ENCODE assay signal across 24 cellular contexts in the genomic region with DNA sequence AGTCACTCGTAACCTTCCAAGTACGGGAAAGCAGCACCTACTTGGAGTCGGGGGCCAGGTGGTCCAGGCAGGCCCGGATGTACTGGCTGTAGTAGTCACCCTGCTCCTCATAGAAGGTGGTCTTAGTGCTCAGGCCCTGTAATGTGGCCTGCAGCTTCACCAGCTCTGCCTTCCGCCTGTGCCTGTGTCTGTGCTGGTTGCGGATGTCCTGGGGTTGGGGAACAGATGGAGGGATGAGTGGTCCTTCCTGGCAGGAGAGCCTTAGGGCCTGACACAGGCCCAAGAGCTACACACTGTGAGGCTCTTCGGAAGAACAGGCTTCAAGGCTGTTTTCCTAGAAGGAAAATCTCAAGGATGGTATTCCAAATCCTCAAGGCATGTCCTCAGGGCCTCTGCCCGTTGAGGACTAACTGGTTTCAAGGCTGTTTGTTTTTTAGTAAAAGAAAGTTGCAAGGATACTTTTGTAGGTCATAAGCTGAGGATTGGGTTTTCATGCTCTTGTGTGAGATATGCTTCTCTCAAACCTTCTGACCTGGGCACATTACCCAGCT. TPM values are rescaled to one million over a fixed set of nuclear protein-coding genes. Genes with fewer than 3 reads are reported as not detected.
A peak's percentile ranks its signal among the peaks of the same experiment; 100 is the strongest.
DNase-seq lines count a peak whose midpoint lies in the region; ATAC-seq, FAIRE-seq and TF ChIP-seq lines count a peak whose summit lies in the region.
"Had no signal": no experiment of that assay in that cellular context is flagged by ENCODE, and none has a peak within 500 bp of the region (broad histone marks: within the 10 kb centered on the region; RNA-seq: fewer than 3 reads in every experiment).

No MANE protein-coding gene starts in this region.

- H3K79me2 ChIP-seq in astrocyte (ENCODE audit: insufficient read depth, low read length): no peaks in the 10 kb centered on the region

- no peak overlapping the region for H3K4me2 ChIP-seq in astrocyte (ENCODE audit: low read length)
- H3K4me2 ChIP-seq: GM23338, PC-9 had no signal

- no peak for DNase-seq in activated naive CD8-positive, alpha-beta T cell treated with anti-CD3 and anti-CD28 coated beads, Interleukin-2, amount 50 U/mL, for 24 hours
- DNase-seq in G401 (ENCODE audit: low spot score): peak; percentile 50
- no peak for DNase-seq in astrocyte (ENCODE audit: low read depth)
- DNase-seq in stimulated activated effector memory CD8-positive, alpha-beta T cell treated with anti-CD3 and anti-CD28 coated beads, Interleukin-12 subunit alpha, Interleukin-12 subunit beta, amount 100 ng/mL, for 72 hours (ENCODE audit: low spot score in 2 of 2): no peak
- DNase-seq in HK-2 (ENCODE audit: unreplicated experiment): no peak
- DNase-seq in germinal center (ENCODE audit: low spot score): no peak
- DNase-seq in EL: no peak
- DNase-seq: HCEC 1CT, IMR-90, KG1, NCI-H1048, NCI-H1417, NCI-H1694, NCI-H2029 treated with DMSO at 0.1 percent for 48 hours, NCI-H446 treated with DMSO at 0.1 percent for 48 hours, NCI-H526, PC-9, Right ventricle myocardium superior had no signal

- no peak overlapping the region for H3K4me3 Mint-ChIP-seq in activated naive CD8-positive, alpha-beta T cell
- no peak overlapping the region for H3K4me3 Mint-ChIP-seq in activated naive CD8-positive, alpha-beta T cell treated with anti-CD3 and anti-CD28 coated beads, Interleukin-2, amount 50 U/mL, for 24 hours
- H3K4me3 Mint-ChIP-seq in astrocyte (ENCODE audit: unreplicated experiment): no peak overlapping the region
- no peak overlapping the region for H3K4me3 Mint-ChIP-seq in stimulated activated effector memory CD8-positive, alpha-beta T cell treated with anti-CD3 and anti-CD28 coated beads, Interleukin-12 subunit alpha, Interleukin-12 subunit beta, amount 100 ng/mL, for 72 hours
- H3K4me3 Mint-ChIP-seq: GM23338 had no signal

- H3K9me3 ChIP-seq in astrocyte (ENCODE audit: insufficient read depth, low read depth, low read length): no peaks in the 10 kb centered on the region
- H3K9me3 ChIP-seq: SJSA1 had no signal

- no peak for ATAC-seq in activated naive CD8-positive, alpha-beta T cell treated with anti-CD3 and anti-CD28 coated beads, Interleukin-2, amount 50 U/mL, for 24 hours
- ATAC-seq in stimulated activated effector memory CD8-positive, alpha-beta T cell treated with anti-CD3 and anti-CD28 coated beads, Interleukin-12 subunit alpha, Interleukin-12 subunit beta, amount 100 ng/mL, for 72 hours: no peak
- ATAC-seq: GM23338 had no signal

- H3K27ac ChIP-seq in astrocyte (ENCODE audit: low read depth, low read length): no peak overlapping the region
- H3K27ac ChIP-seq: PC-9, SJSA1 had no signal

- H3K9me3 Mint-ChIP-seq in activated naive CD8-positive, alpha-beta T cell (ENCODE audit: low read depth): no peaks in the 10 kb centered on the region
- H3K9me3 Mint-ChIP-seq in activated naive CD8-positive, alpha-beta T cell treated with anti-CD3 and anti-CD28 coated beads, Interleukin-2, amount 50 U/mL, for 24 hours: no peaks in the 10 kb centered on the region
- peaks cover 5% of the 10 kb centered on the region for H3K9me3 Mint-ChIP-seq in astrocyte (ENCODE audit: unreplicated experiment)
- no peaks in the 10 kb centered on the region for H3K9me3 Mint-ChIP-seq in stimulated activated effector memory CD8-positive, alpha-beta T cell treated with anti-CD3 and anti-CD28 coated beads, Interleukin-12 subunit alpha, Interleukin-12 subunit beta, amount 100 ng/mL, for 72 hours
- H3K9me3 Mint-ChIP-seq: GM23338 had no signal

- H2AFZ ChIP-seq in astrocyte (ENCODE audit: low read depth, low read length): no peak overlapping the region
- H2AFZ ChIP-seq: GM23338, PC-9 had no signal

- no peaks in the 10 kb centered on the region for H3K36me3 Mint-ChIP-seq in activated naive CD8-positive, alpha-beta T cell
- peaks cover 10% of the 10 kb centered on the region for H3K36me3 Mint-ChIP-seq in activated naive CD8-positive, alpha-beta T cell treated with anti-CD3 and anti-CD28 coated beads, Interleukin-2, amount 50 U/mL, for 24 hours (ENCODE audit: low read depth)
- peaks cover 4% of the 10 kb centered on the region for H3K36me3 Mint-ChIP-seq in astrocyte (ENCODE audit: low read depth, unreplicated experiment)
- no peaks in the 10 kb centered on the region for H3K36me3 Mint-ChIP-seq in stimulated activated effector memory CD8-positive, alpha-beta T cell treated with anti-CD3 and anti-CD28 coated beads, Interleukin-12 subunit alpha, Interleukin-12 subunit beta, amount 100 ng/mL, for 72 hours

- no peak overlapping the region for H3K4me3 ChIP-seq in astrocyte (ENCODE audit: insufficient read depth, low read depth, low read length)
- H3K4me3 ChIP-seq: GM23338, PC-9, SJSA1 had no signal

- no peaks in the 10 kb centered on the region for H3K27me3 ChIP-seq in astrocyte (ENCODE audit: insufficient read depth, low read length)
- H3K27me3 ChIP-seq: SJSA1 had no signal

- H3K4me1 Mint-ChIP-seq in activated naive CD8-positive, alpha-beta T cell (ENCODE audit: low read depth): peaks cover 43% of the 10 kb centered on the region
- peaks cover 34% of the 10 kb centered on the region for H3K4me1 Mint-ChIP-seq in activated naive CD8-positive, alpha-beta T cell treated with anti-CD3 and anti-CD28 coated beads, Interleukin-2, amount 50 U/mL, for 24 hours
- H3K4me1 Mint-ChIP-seq in astrocyte (ENCODE audit: low read depth, unreplicated experiment): peaks cover 7% of the 10 kb centered on the region
- H3K4me1 Mint-ChIP-seq in stimulated activated effector memory CD8-positive, alpha-beta T cell treated with anti-CD3 and anti-CD28 coated beads, Interleukin-12 subunit alpha, Interleukin-12 subunit beta, amount 100 ng/mL, for 72 hours: peaks cover 40% of the 10 kb centered on the region

- no peaks in the 10 kb centered on the region for H3K4me1 ChIP-seq in astrocyte (ENCODE audit: insufficient read depth, low read length)
- H3K4me1 ChIP-seq: SJSA1 had no signal

- H3K36me3 ChIP-seq in astrocyte (ENCODE audit: insufficient read depth, low read length): peaks cover 12% of the 10 kb centered on the region

- peak overlapping the region; percentile 18 for H3K27ac Mint-ChIP-seq in activated naive CD8-positive, alpha-beta T cell
- no peak overlapping the region for H3K27ac Mint-ChIP-seq in activated naive CD8-positive, alpha-beta T cell treated with anti-CD3 and anti-CD28 coated beads, Interleukin-2, amount 50 U/mL, for 24 hours
- peak overlapping the region; percentile 26 for H3K27ac Mint-ChIP-seq in astrocyte (ENCODE audit: unreplicated experiment)
- H3K27ac Mint-ChIP-seq in stimulated activated effector memory CD8-positive, alpha-beta T cell treated with anti-CD3 and anti-CD28 coated beads, Interleukin-12 subunit alpha, Interleukin-12 subunit beta, amount 100 ng/mL, for 72 hours: peak overlapping the region; percentile 69
- H3K27ac Mint-ChIP-seq: GM23338 had no signal

- in situ Hi-C loops in G401 (cut with HindIII; ENCODE audit: low sequenced_read_pairs): no loop called here

- FAIRE-seq in astrocyte (lab: Jason Lieb, UNC): no peak
- FAIRE-seq: G401.6 had no signal

- H4K20me1 ChIP-seq in astrocyte (ENCODE audit: insufficient read depth, low read length): no peaks in the 10 kb centered on the region

- no peaks in the 10 kb centered on the region for H3K27me3 Mint-ChIP-seq in activated naive CD8-positive, alpha-beta T cell
- no peaks in the 10 kb centered on the region for H3K27me3 Mint-ChIP-seq in activated naive CD8-positive, alpha-beta T cell treated with anti-CD3 and anti-CD28 coated beads, Interleukin-2, amount 50 U/mL, for 24 hours
- H3K27me3 Mint-ChIP-seq in astrocyte (ENCODE audit: low read depth, unreplicated experiment): peaks cover 7% of the 10 kb centered on the region

- H3K9ac ChIP-seq in astrocyte (ENCODE audit: low read length): no peak overlapping the region

- TF ChIP-seq CTCF in astrocyte (IDR thresholded peaks at IDR 0.05; ENCODE audit: insufficient read depth, low read depth, low read length): no peak

RNA-seq across cellular contexts. Expression of gene MEF2D, which starts 28.4 kb away (rescaled TPM):
- 5.5 and 7.3 TPM in 2 replicates for total RNA-seq in G401 (2014; rRNA removed; shearing (Covaris generic))
- 51.7 and 56.6 TPM in 2 replicates for total RNA-seq in astrocyte

RNA-seq across cellular contexts. Expression of gene IQGAP3, which starts 43.4 kb away (rescaled TPM):
- 13.4 and 16.9 TPM in 2 replicates for total RNA-seq in G401 (2014; rRNA removed; shearing (Covaris generic))
- total RNA-seq in astrocyte: 1.9 and 2.2 TPM in 2 replicates

RNA-seq across cellular contexts. Expression of gene TTC24, which starts 50.6 kb away (rescaled TPM):
- total RNA-seq in G401 (2014; rRNA removed; shearing (Covaris generic)): not detected in 2 replicates
- not detected in 2 replicates for total RNA-seq in astrocyte
- total RNA-seq: A673, GM23338, IMR-90, PC-9, Right ventricle myocardium superior, RPMI7951, SJSA1 had no signal
